1 cellular context compared by ENCODE assay signal in the genomic region with DNA sequence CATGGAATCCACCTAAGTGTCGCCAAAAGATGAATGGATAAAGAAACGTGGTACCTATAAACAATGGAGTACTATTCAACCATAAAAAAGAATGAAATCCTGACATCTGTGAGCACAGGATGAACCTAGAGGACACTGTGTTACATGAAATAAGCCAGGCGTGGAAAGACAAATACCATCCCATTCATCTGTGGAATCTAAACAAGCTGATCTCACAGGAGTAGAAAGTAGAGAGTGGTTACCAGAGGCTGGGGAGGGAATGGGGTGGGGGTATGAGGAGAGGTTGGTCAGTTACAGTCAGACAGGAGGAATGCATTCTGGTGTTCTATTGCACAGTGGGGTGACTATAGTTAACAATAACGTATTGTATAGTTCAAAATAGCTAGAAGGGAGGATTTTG.
TF ChIP-seq lines count a peak whose summit lies in the region.

No MANE protein-coding gene starts in this region.

TF ChIP-seq in Ishikawa, 13 proteins besides CTCF, POLR2A, EP300 and RAD21 (continued from another document):
- TF ChIP-seq MAX (IDR thresholded peaks at IDR 0.05) (peak; percentile 67), USF1 (IDR thresholded peaks at IDR 0.05) (no peak), FOXM1 (IDR thresholded peaks at IDR 0.05; ENCODE audit: borderline replicate concordance, low read depth) (no peak), TEAD4 (IDR thresholded peaks at IDR 0.05) (peak; percentile 79), CREB1 (IDR thresholded peaks at IDR 0.05; ENCODE audit: low read depth) (no peak)
TF ChIP-seq in Ishikawa: peak in this region for 5.
